Comparison of ENCODE assay signal across 15 cellular contexts in genomic region chr16:81449241-81449640, GRCh38. TPM values are rescaled to one million over a fixed set of nuclear protein-coding genes. Genes with fewer than 3 reads are reported as not detected.
DNase-seq lines count a peak whose midpoint lies in the region; ATAC-seq and TF ChIP-seq lines count a peak whose summit lies in the region.
"Had no signal": no experiment of that assay in that cellular context is flagged by ENCODE, and none has a peak within 500 bp of the region (broad histone marks: within the 10 kb centered on the region; RNA-seq: fewer than 3 reads in every experiment).

No MANE protein-coding gene starts in this region.

- peak overlapping the region; percentile 84 for H3K4me3 Mint-ChIP-seq in Caco-2 (ENCODE audit: unreplicated experiment)

- peaks cover 14% of the 10 kb centered on the region for H3K79me1 ChIP-seq in trophoblast cell (ENCODE audit: low read length)

- ATAC-seq in PC-3 = no peak
- ATAC-seq in HG02973 (IDR thresholded peaks at IDR 0.05; ENCODE audit: unreplicated experiment) = no peak

- H3K9ac ChIP-seq in PC-3 (ENCODE audit: low read length) (peak overlapping the region; percentile 93), trophoblast cell (ENCODE audit: low read length) (no peak overlapping the region)

- no peak overlapping the region for H3K4me3 ChIP-seq in Caco-2 (ENCODE audit: low read depth, low read length)
- H3K4me3 ChIP-seq in PC-3 (ENCODE audit: low read length) = peak overlapping the region; percentile 98
- no peak overlapping the region for H3K4me3 ChIP-seq in esophagus (ENCODE audit: low read depth in 1 of 2, low read length in 2 of 2)
- no peak overlapping the region for H3K4me3 ChIP-seq in trophoblast cell (ENCODE audit: low read depth, low read length)
- H3K4me3 ChIP-seq: mucosa of descending colon had no signal

- no peak for TF ChIP-seq CTCF in Caco-2 (IDR thresholded peaks at IDR 0.05; ENCODE audit: insufficient read depth in 1 of 2, low read depth in 1 of 2, low read length in 1 of 2, severe bottlenecking in 1 of 2, unreplicated experiment in 1 of 2)
- TF ChIP-seq CTCF in PC-3 (conservative IDR thresholded peaks at IDR 0.05; ENCODE audit: low read depth, low read length) = no peak

- H3K27ac ChIP-seq in PC-3 (ENCODE audit: low read length) (peak overlapping the region; percentile 83; the same call in 1 of the 2 replicates), esophagus (ENCODE audit: low read depth in 2 of 2, low read length in 1 of 2) (peak overlapping the region; percentile 96 to 97), trophoblast cell (ENCODE audit: low read depth, low read length) (no peak overlapping the region)

- H4K8ac ChIP-seq in trophoblast cell (ENCODE audit: low read depth, low read length) = no peak overlapping the region

- H3K18ac ChIP-seq in trophoblast cell (ENCODE audit: low read length) = no peak overlapping the region

- H2BK5ac ChIP-seq in trophoblast cell (ENCODE audit: low read depth, low read length, poor library complexity) = no peak overlapping the region

- CTCF ChIA-PET in Caco-2 (lab: Charles Lee) (no interaction called here), PC-3 (lab: Charles Lee) (no interaction called here)

- peaks cover 25% of the 10 kb centered on the region for H3K36me3 Mint-ChIP-seq in Caco-2 (ENCODE audit: insufficient read depth, unreplicated experiment)

- DNase-seq in Caco-2 = no peak
- DNase-seq in PC-3 = no peak
- no peak for DNase-seq in trophoblast cell
- no peak for DNase-seq in NCI-H1436 (lab: John Stamatoyannopoulos, UW)
- DNase-seq in COR-L47 (lab: John Stamatoyannopoulos, UW) = no peak
- DNase-seq: activated CD4-positive, alpha-beta T cell treated with anti-CD3 and anti-CD28 coated beads for 48 hours; dorsolateral prefrontal cortex; IMR-90; NCI-H1417 treated with DMSO at 0.1 percent for 48 hours; NCI-H510A; stimulated activated CD4-positive, alpha-beta T cell treated with anti-CD3 and anti-CD28 coated beads, Interleukin-1b, Interleukin-23, amount 100 ng/mL, for 48 hours; stimulated activated CD8-positive, alpha-beta memory T cell treated with anti-CD3 and anti-CD28 coated beads, Interleukin-4, amount 100 ng/mL, for 48 hours had no signal

- H2AFZ ChIP-seq in PC-3 (ENCODE audit: low read length) (no peak overlapping the region), trophoblast cell (ENCODE audit: insufficient read depth, low read length, poor library complexity) (no peak overlapping the region)

- no peak overlapping the region for H2BK12ac ChIP-seq in trophoblast cell (ENCODE audit: low read length)

- H3K36me3 ChIP-seq in Caco-2 (ENCODE audit: control insufficient read depth, insufficient read depth, low read length) = 0 out of 2 replicates have a peak, but pooled peaks cover 2% of the 10 kb centered on the region
- no peaks in the 10 kb centered on the region; the same call in 1 of the 2 replicates for H3K36me3 ChIP-seq in PC-3 (ENCODE audit: low read depth, low read length)
- H3K36me3 ChIP-seq in esophagus (ENCODE audit: control insufficient read depth in 2 of 2, insufficient read depth in 2 of 2, low read length in 1 of 2) = peaks cover 0 to 5% of the 10 kb centered on the region in 2 donors
- peaks cover 14% of the 10 kb centered on the region in 2 experiments for H3K36me3 ChIP-seq in trophoblast cell (ENCODE audit: control insufficient read depth in 1 of 2, insufficient read depth in 2 of 2, low read length in 2 of 2)

- intact Hi-C loops in Caco-2 (cut with micrococcal nuclease; ENCODE audit: unreplicated experiment) = loop anchor here (2.0 to 5.0 kb wide), 3 partner anchors 33 to 100 kb away; no protein-coding TSS in a partner anchor
- intact Hi-C loops in PC-3 (cut with micrococcal nuclease) = loop anchor here (5.0 kb wide), 2 partner anchors 53 to 148 kb away; no protein-coding TSS in a partner anchor

- H3K4me1 Mint-ChIP-seq in Caco-2 (ENCODE audit: low read depth, unreplicated experiment) = peaks cover 42% of the 10 kb centered on the region

- peaks cover 61% of the 10 kb centered on the region for H4K20me1 ChIP-seq in PC-3 (ENCODE audit: low read length)

- peak overlapping the region; percentile 78 for H3K27ac Mint-ChIP-seq in Caco-2 (ENCODE audit: unreplicated experiment)

- H2BK120ac ChIP-seq in trophoblast cell (ENCODE audit: insufficient read depth, low read length, poor library complexity) = no peak overlapping the region

- POLR2A ChIA-PET in Caco-2 (lab: Charles Lee) = no interaction called here
- POLR2A ChIA-PET in PC-3 (lab: Charles Lee; ENCODE audit: unreplicated experiment) = no interaction called here

- 85 to 86% methylated on average over 2 of the region's 2 CpGs for WGBS in esophagus, 2 donors
- no CpG with 5 or more reads among the region's 2 CpGs for WGBS in trophoblast cell (ENCODE audit: extremely low coverage, insufficient coverage, insufficient read length)

- H3K14ac ChIP-seq in trophoblast cell (ENCODE audit: low read length) = no peak overlapping the region

- H3K9me3 ChIP-seq in Caco-2 = no peaks in the 10 kb centered on the region
- H3K9me3 ChIP-seq in PC-3 (ENCODE audit: low read length) = no peaks in the 10 kb centered on the region
- no peaks in the 10 kb centered on the region for H3K9me3 ChIP-seq in esophagus (ENCODE audit: control insufficient read depth in 2 of 2, insufficient read depth in 1 of 2, low read depth in 1 of 2, low read length in 1 of 2)
- H3K9me3 ChIP-seq in trophoblast cell (ENCODE audit: insufficient read depth, low read depth, low read length) = no peaks in the 10 kb centered on the region
- H3K9me3 ChIP-seq: mucosa of descending colon had no signal

- H3K27me3 Mint-ChIP-seq in Caco-2 (ENCODE audit: insufficient read depth, unreplicated experiment) = no peaks in the 10 kb centered on the region

- no peaks in the 10 kb centered on the region for H3K9me2 ChIP-seq in PC-3 (replicated peaks; ENCODE audit: low read length)

- H4K91ac ChIP-seq in trophoblast cell (ENCODE audit: low read depth, low read length) = no peak overlapping the region

- BruUV-seq in Caco-2 (replicated peaks; lab: Mats Ljungman, UMichigan) = no TSS peak
- BruUV-seq in PC-3 (replicated peaks; lab: Mats Ljungman, UMichigan) = no TSS peak

- H3K4me2 ChIP-seq in PC-3 (ENCODE audit: low read length) (peak overlapping the region; percentile 90), trophoblast cell (ENCODE audit: low read length) (no peak overlapping the region)

- H3K27me3 ChIP-seq in Caco-2 (replicated peaks; ENCODE audit: control insufficient read depth, insufficient read depth, low read length) (no peaks in the 10 kb centered on the region), PC-3 (ENCODE audit: low read length) (no peaks in the 10 kb centered on the region), esophagus (ENCODE audit: control insufficient read depth in 1 of 2, insufficient read depth in 2 of 2, low read length in 2 of 2) (no peaks in the 10 kb centered on the region), trophoblast cell (ENCODE audit: insufficient read depth, low read length) (no peaks in the 10 kb centered on the region)
- H3K27me3 ChIP-seq: dorsolateral prefrontal cortex had no signal

- no peak overlapping the region for H2AK5ac ChIP-seq in trophoblast cell (ENCODE audit: low read length)

- no peaks in the 10 kb centered on the region for H3K9me3 Mint-ChIP-seq in Caco-2 (ENCODE audit: unreplicated experiment)

- H3K4me1 ChIP-seq in Caco-2 = peaks cover 61% of the 10 kb centered on the region
- peaks cover 31% of the 10 kb centered on the region for H3K4me1 ChIP-seq in PC-3 (ENCODE audit: insufficient read depth, low read length)
- peaks cover 3 to 34% of the 10 kb centered on the region in 2 donors for H3K4me1 ChIP-seq in esophagus (ENCODE audit: control insufficient read depth in 2 of 2, insufficient read depth in 2 of 2, low read length in 1 of 2)
- peaks cover 17 to 36% of the 10 kb centered on the region in 2 experiments for H3K4me1 ChIP-seq in trophoblast cell (ENCODE audit: control insufficient read depth in 1 of 2, insufficient read depth in 2 of 2, low read length in 2 of 2)

- H3K23ac ChIP-seq in trophoblast cell (ENCODE audit: low read length) = no peak overlapping the region

- no peak overlapping the region for H4K12ac ChIP-seq in trophoblast cell (ENCODE audit: low read depth, low read length)

- H3F3A ChIP-seq in PC-3 (ENCODE audit: low read length, unreplicated experiment) = peaks cover 5% of the 10 kb centered on the region

- H3K4ac ChIP-seq in trophoblast cell (ENCODE audit: low read depth, low read length) = peak overlapping the region; percentile 96

- H3K79me2 ChIP-seq in PC-3 (ENCODE audit: low read length) = peaks cover 92% of the 10 kb centered on the region
- H3K79me2 ChIP-seq in trophoblast cell (ENCODE audit: control insufficient read depth, insufficient read depth, low read length, poor library complexity) = peaks cover 69% of the 10 kb centered on the region

RNA-seq across cellular contexts. Expression of gene CMIP, which starts 4.6 kb away (rescaled TPM):
- total RNA-seq in Caco-2 (2022) (63.7 and 68.0 TPM in 2 replicates), PC-3 (2014; rRNA removed) (25.7 and 43.7 TPM in 2 replicates)
- 10 to 100 TPM; 16.9 to 19.3 TPM for polyA plus RNA-seq in esophagus
- 78.7 and 79.2 TPM in 2 replicates for polyA plus RNA-seq in trophoblast cell (2013)
